In genomic region chr12:2165021-2165420, GRCh38 we compare ENCODE assay signal across 19 cellular contexts.
"Had no signal": no experiment of that assay in that cellular context is flagged by ENCODE, and none has a peak within 500 bp of the region (broad histone marks: within the 10 kb centered on the region; RNA-seq: fewer than 3 reads in every experiment).

No MANE protein-coding gene starts in this region.

- H3K4me3 ChIP-seq: psoas muscle, tibial nerve had no signal

- H3K4me1 ChIP-seq: foreskin keratinocyte had no signal

- FAIRE-seq: bronchial epithelial cell, islet of Langerhans had no signal

- ATAC-seq: activated CD4-positive, CD25-positive, alpha-beta regulatory T cell treated with anti-CD3 and anti-CD28 coated beads, Interleukin-2, amount 50 U/mL, for 24 hours; foreskin keratinocyte; left lobe of liver; natural killer cell treated with Interleukin-12 subunit alpha and Interleukin-12 subunit beta and Interleukin-15 and Interleukin-18, amount 100 ng/mL, for 72 hours; psoas muscle; SK-N-SH treated with all-trans-retinoic acid at 6 μM for 48 hours; stimulated activated memory B cell treated with anti-CD40 and anti-IgM and Interleukin-4, amounts not matched to agents 10 μg/mL and 1 μg/mL and 100 μg/mL, for 72 hours had no signal

- H3K36me3 ChIP-seq: tibial nerve had no signal

- DNase-seq: activated CD4-positive, alpha-beta T cell treated with anti-CD3 and anti-CD28 coated beads, Interleukin-2, amount 50 U/mL, for 4 hours; activated naive CD4-positive, alpha-beta T cell; activated naive CD8-positive, alpha-beta T cell treated with anti-CD3 and anti-CD28 coated beads, Interleukin-2, amount 10 ng/mL, durations not matched to agents 7 days and 5 days; activated T-cell treated with anti-CD3 and anti-CD28 coated beads for 4 hours; aorta; endodermal cell; erythroblast; foreskin keratinocyte; psoas muscle; T-helper 1 cell; T1000 had no signal

- H3K9me3 ChIP-seq: psoas muscle had no signal

- H3K27me3 ChIP-seq: foreskin keratinocyte, tibial nerve had no signal

- H3K27ac ChIP-seq: foreskin keratinocyte had no signal
